ENCODE assay signal across 26 cellular contexts in genomic region chr5:54529565-54529964, GRCh38. TPM values are rescaled to one million over a fixed set of nuclear protein-coding genes. Genes with fewer than 3 reads are reported as not detected.
DNase-seq lines count a peak whose midpoint lies in the region; ATAC-seq and TF ChIP-seq lines count a peak whose summit lies in the region.
"Had no signal": no experiment of that assay in that cellular context is flagged by ENCODE, and none has a peak within 500 bp of the region (broad histone marks: within the 10 kb centered on the region; RNA-seq: fewer than 3 reads in every experiment).

No MANE protein-coding gene starts in this region.

- TF ChIP-seq EP300 in stomach (IDR thresholded peaks at IDR 0.05), result no peak

- H3K36me3 Mint-ChIP-seq in MCF 10A (ENCODE audit: insufficient read depth, unreplicated experiment), result no peaks in the 10 kb centered on the region
- no peaks in the 10 kb centered on the region for H3K36me3 Mint-ChIP-seq in immature natural killer cell

- in situ Hi-C loops in mammary epithelial cell (cut with MboI; ENCODE audit: low sequenced_read_pairs in 2 of 2), result loop anchor here in 1 of 2 donors (10.0 kb wide), 1 partner anchor 315 kb away; no protein-coding TSS in a partner anchor

- no peaks in the 10 kb centered on the region for H3K36me3 ChIP-seq in mammary epithelial cell (ENCODE audit: insufficient read depth, low read length)
- H3K36me3 ChIP-seq in ascending aorta, result peaks cover 0 to 4% of the 10 kb centered on the region in 2 donors
- no peaks in the 10 kb centered on the region for H3K36me3 ChIP-seq in stomach
- H3K36me3 ChIP-seq: prostate gland had no signal

- no peaks in the 10 kb centered on the region for H3K27me3 Mint-ChIP-seq in MCF 10A (ENCODE audit: insufficient read depth, unreplicated experiment)
- H3K27me3 Mint-ChIP-seq in immature natural killer cell (ENCODE audit: low read depth in 3 of 3), result peaks cover 0 to 2% (median 1%) of the 10 kb centered on the region in 3 donors
- H3K27me3 Mint-ChIP-seq: activated T-cell treated with anti-CD3 and anti-CD28 coated beads, Interleukin-2, amount 50 U/mL, for 24 hours; memory B cell had no signal

- no peak overlapping the region for H3K27ac ChIP-seq in mammary epithelial cell (ENCODE audit: insufficient read depth, low read depth, low read length)
- peak overlapping the region; percentile 50 to 97 for H3K27ac ChIP-seq in ascending aorta
- peak overlapping the region in 3 of 5 donors; percentile 13 to 28 (median 18) for H3K27ac ChIP-seq in stomach
- H3K27ac ChIP-seq: prostate gland, RWPE1, testis had no signal

- H3K4me3 ChIP-seq in mammary epithelial cell (replicated peaks in 1 of 3; ENCODE audit: insufficient read depth in 1 of 3, low read depth in 2 of 3, low read length in 3 of 3), result no peak overlapping the region
- no peak overlapping the region for H3K4me3 ChIP-seq in ascending aorta
- no peak overlapping the region for H3K4me3 ChIP-seq in stomach
- H3K4me3 ChIP-seq: heart left ventricle, prostate gland, testis had no signal

- H3K27ac Mint-ChIP-seq in MCF 10A (ENCODE audit: low read depth, unreplicated experiment) (no peak overlapping the region), immature natural killer cell (peak overlapping the region in 4 of 6 donors; percentile 38 to 79 (median 56))
- H3K27ac Mint-ChIP-seq: activated T-cell treated with anti-CD3 and anti-CD28 coated beads, Interleukin-2, amount 50 U/mL, for 24 hours; memory B cell had no signal

- CTCF ChIA-PET in MCF 10A (lab: Yijun Ruan, JAX), result interaction anchor here (0.6 to 1.7 kb wide), 7 partner anchors 10 to 920 kb away, joined by 3 to 8 read pairs (median 3); no protein-coding TSS in a partner anchor
- CTCF ChIA-PET in mammary epithelial cell (lab: Charles Lee; ENCODE audit: low non-redundant PET), result no interaction called here
- CTCF ChIA-PET in HEK293T (lab: Yijun Ruan, JAX), result no interaction called here

- 100% methylated on average over 2 of the region's 2 CpGs for WGBS in mammary epithelial cell (ENCODE audit: low coverage, missing lambda C conversion rate)
- WGBS in stomach, 5 donors, result 56 to 75% (median 71%) methylated on average over 2 of the region's 2 CpGs

- no peak overlapping the region for H3K4me3 Mint-ChIP-seq in MCF 10A (ENCODE audit: unreplicated experiment)
- peak overlapping the region in 4 of 5 donors; percentile 46 to 63 (median 58) for H3K4me3 Mint-ChIP-seq in immature natural killer cell
- H3K4me3 Mint-ChIP-seq: activated T-cell treated with anti-CD3 and anti-CD28 coated beads, Interleukin-2, amount 50 U/mL, for 24 hours; CD8-positive, alpha-beta T cell; memory B cell had no signal

- H3K27me3 ChIP-seq in mammary epithelial cell (ENCODE audit: insufficient read depth, low read length) (no peaks in the 10 kb centered on the region), ascending aorta (no peaks in the 10 kb centered on the region), stomach (no peaks in the 10 kb centered on the region)
- H3K27me3 ChIP-seq: heart left ventricle, testis had no signal

- dilution Hi-C loops in mammary epithelial cell (cut with HindIII; ENCODE audit: low sequenced_read_pairs), result no loop called here

- ATAC-seq in HG02571 (IDR thresholded peaks at IDR 0.05; ENCODE audit: unreplicated experiment) (no peak), HG03159 (IDR thresholded peaks at IDR 0.05; ENCODE audit: unreplicated experiment) (no peak)
- ATAC-seq: CD8-positive, alpha-beta T cell; SK-N-SH treated with all-trans-retinoic acid at 6 μM for 48 hours had no signal

- H3K79me2 ChIP-seq in mammary epithelial cell (ENCODE audit: insufficient read depth, low read length), result peaks cover 78% of the 10 kb centered on the region

- no peaks in the 10 kb centered on the region for H3K9me3 ChIP-seq in mammary epithelial cell (replicated peaks; ENCODE audit: insufficient read depth, low read length)
- H3K9me3 ChIP-seq in ascending aorta, result no peaks in the 10 kb centered on the region
- no peaks in the 10 kb centered on the region for H3K9me3 ChIP-seq in stomach
- H3K9me3 ChIP-seq: heart left ventricle, prostate gland, testis had no signal

- POLR2A ChIA-PET in MCF 10A (lab: Yijun Ruan, JAX), result no interaction called here
- POLR2A ChIA-PET in HEK293T (lab: Yijun Ruan, JAX), result no interaction called here

- H3K9ac ChIP-seq in mammary epithelial cell (ENCODE audit: insufficient read depth, low read length), result no peak overlapping the region

- peaks cover 14% of the 10 kb centered on the region for H3K4me1 ChIP-seq in mammary epithelial cell (ENCODE audit: insufficient read depth, low read length)
- peaks cover 17 to 82% of the 10 kb centered on the region in 2 donors for H3K4me1 ChIP-seq in ascending aorta
- peaks cover 66 to 99% (median 87%) of the 10 kb centered on the region in 4 donors for H3K4me1 ChIP-seq in stomach

- TF ChIP-seq POLR2A in stomach (IDR thresholded peaks at IDR 0.05), result no peak

- H3K4me2 ChIP-seq in mammary epithelial cell (ENCODE audit: insufficient read depth, low read depth, low read length), result no peak overlapping the region

- no peak for TF ChIP-seq CTCF in MCF 10A (IDR thresholded peaks at IDR 0.05; ENCODE audit: unreplicated experiment)
- TF ChIP-seq CTCF in mammary epithelial cell (conservative IDR thresholded peaks at IDR 0.05 in 1 of 2, IDR thresholded peaks at IDR 0.05 in 1 of 2; ENCODE audit: extremely low read depth in 1 of 2, insufficient read depth in 1 of 2, low read depth in 1 of 2, low read length in 2 of 2), result no peak
- no peak for TF ChIP-seq CTCF in ascending aorta (IDR thresholded peaks at IDR 0.05)
- TF ChIP-seq CTCF in stomach (IDR thresholded peaks at IDR 0.05), result no peak

- no peaks in the 10 kb centered on the region for H3K9me3 Mint-ChIP-seq in MCF 10A (ENCODE audit: unreplicated experiment)
- H3K9me3 Mint-ChIP-seq in immature natural killer cell, result no peaks in the 10 kb centered on the region
- H3K9me3 Mint-ChIP-seq: activated T-cell treated with anti-CD3 and anti-CD28 coated beads, Interleukin-2, amount 50 U/mL, for 24 hours; CD8-positive, alpha-beta T cell; memory B cell had no signal

- H2AFZ ChIP-seq in mammary epithelial cell (ENCODE audit: low read depth, low read length), result no peak overlapping the region

- H3K4me1 Mint-ChIP-seq in MCF 10A (ENCODE audit: insufficient read depth, unreplicated experiment) (peaks cover 8% of the 10 kb centered on the region), immature natural killer cell (peaks cover 0 to 35% of the 10 kb centered on the region in 2 donors)

- DNase-seq in MCF 10A (ENCODE audit: unreplicated experiment) (peak; percentile 19), mammary epithelial cell (no peak), ascending aorta (ENCODE audit: low spot score in 2 of 2) (no peak), immature natural killer cell (no peak), stomach (no peak), HEK293T (ENCODE audit: extremely low spot score) (no peak)
- DNase-seq: 8988T; activated CD4-positive, alpha-beta T cell treated with anti-CD3 and anti-CD28 coated beads for 48 hours; activated CD8-positive, alpha-beta memory T cell treated with anti-CD3 and anti-CD28 coated beads for 24 hours; activated gamma-delta T cell; activated T-cell treated with anti-CD3 and anti-CD28 coated beads, Interleukin-2, amount 50 U/mL, for 24 hours; CD8-positive, alpha-beta T cell; cerebellar nuclear complex; foreskin fibroblast; heart left ventricle; NCI-H1105 treated with DMSO at 0.1 percent for 48 hours; NCI-H2081; NCI-H226; stimulated activated naive CD4-positive, alpha-beta T cell treated with Interleukin-2 at 50 U/mL for 16 hours; testis had no signal

- H4K20me1 ChIP-seq in mammary epithelial cell (ENCODE audit: insufficient read depth, low read length), result no peaks in the 10 kb centered on the region

- intact Hi-C loops in MCF 10A (cut with micrococcal nuclease) (no loop called here), mammary epithelial cell (cut with micrococcal nuclease) (no loop called here), ascending aorta (cut with DNase I) (no loop called here), stomach (cut with DNase I; ENCODE audit: low total_unique reads) (no loop called here)

- no TSS peak for BruUV-seq in MCF 10A (replicated peaks; lab: Mats Ljungman, UMichigan)
- BruUV-seq in mammary epithelial cell (replicated peaks; lab: Mats Ljungman, UMichigan), result no TSS peak

TF ChIP-seq in HEK293T, 16 proteins besides CTCF, POLR2A, EP300 and RAD21:
- TF ChIP-seq ARNT (IDR thresholded peaks at IDR 0.05) (no peak), HDGF (IDR thresholded peaks at IDR 0.05; ENCODE audit: borderline replicate concordance) (no peak), TARDBP (IDR thresholded peaks at IDR 0.05) (no peak), BHLHE40 (IDR thresholded peaks at IDR 0.05; ENCODE audit: borderline replicate concordance) (no peak), CTBP1 (IDR thresholded peaks at IDR 0.05; ENCODE audit: borderline replicate concordance) (no peak), PKNOX1 (IDR thresholded peaks at IDR 0.05) (no peak), FOXM1 (IDR thresholded peaks at IDR 0.05; ENCODE audit: borderline replicate concordance) (no peak), LEF1 (IDR thresholded peaks at IDR 0.05; ENCODE audit: borderline replicate concordance) (no peak), SUZ12 (IDR thresholded peaks at IDR 0.05) (no peak), FOXK2 (IDR thresholded peaks at IDR 0.05) (no peak), ELF4 (IDR thresholded peaks at IDR 0.05) (no peak), NFRKB (IDR thresholded peaks at IDR 0.05) (no peak), FOXA1 (IDR thresholded peaks at IDR 0.05) (no peak), SP1 (IDR thresholded peaks at IDR 0.05) (no peak), ZNF384 (IDR thresholded peaks at IDR 0.05) (no peak), L3MBTL2 (conservative IDR thresholded peaks at IDR 0.05) (no peak)

RNA-seq across cellular contexts. Expression of gene SNX18, which starts 12.0 kb away (rescaled TPM):
- 8.7 and 10.0 TPM in 2 replicates for total RNA-seq in MCF 10A (2022)
- total RNA-seq in mammary epithelial cell, result 10 to 100 TPM; 22.6 to 84.0 TPM
- 7.6 TPM for polyA plus RNA-seq in mammary epithelial cell
- polyA minus RNA-seq in mammary epithelial cell, result 10.5 TPM
- total RNA-seq in ascending aorta, result 200 TPM
- 10 to 100 TPM in 1 of 3 donors, 1 to 10 TPM in 2; 1.5 to 10.2 (median 6.0) TPM for polyA plus RNA-seq in immature natural killer cell
- total RNA-seq in stomach, result 10 to 100 TPM; 23.9 to 77.9 (median 40.4) TPM
- polyA plus RNA-seq in stomach, result 10 to 100 TPM in 2 of 3 donors, 1 to 10 TPM in 1; 4.4 to 14.2 (median 12.5) TPM
